In the genomic region with DNA sequence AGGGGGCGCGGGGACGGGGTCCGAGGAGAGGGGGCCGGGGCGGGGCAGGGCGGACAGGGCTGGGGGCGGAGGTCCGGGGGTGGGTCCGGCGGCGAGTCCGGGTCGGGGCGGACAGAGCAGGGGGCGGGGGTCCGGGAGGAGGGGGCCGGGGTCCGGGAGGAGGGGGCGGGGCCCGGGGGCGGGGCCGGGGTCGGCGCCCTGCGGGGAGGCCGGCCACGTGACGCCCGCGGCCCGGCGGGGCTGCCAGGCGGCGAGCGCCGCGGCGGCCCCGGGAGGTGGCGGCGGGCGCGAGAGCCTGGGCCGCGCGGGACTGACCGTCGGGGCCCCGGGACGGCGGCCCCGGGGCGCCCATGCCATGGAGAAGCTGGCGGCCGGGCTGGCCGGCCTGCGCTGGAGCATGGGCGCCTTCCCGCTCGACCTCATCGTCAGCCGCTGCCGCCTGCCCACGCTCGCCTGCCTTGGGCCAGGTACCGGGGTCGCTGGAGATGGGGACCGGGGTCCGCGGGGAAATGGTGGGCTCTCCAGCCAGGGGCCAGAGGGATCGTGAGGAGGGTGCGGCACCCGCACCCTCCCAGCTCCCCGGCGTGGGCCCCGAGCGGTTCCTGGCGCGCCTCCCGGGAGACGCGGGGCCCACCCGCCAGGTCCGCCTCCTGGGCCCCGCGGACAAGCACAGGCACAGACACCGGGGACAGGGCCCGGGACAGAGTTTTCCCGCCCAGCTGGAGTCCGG, we compare ENCODE assay signal across 8 cellular contexts. TPM values are rescaled to one million over a fixed set of nuclear protein-coding genes. Genes with fewer than 3 reads are reported as not detected.
DNase-seq lines count a peak whose midpoint lies in the region; ATAC-seq lines count a peak whose summit lies in the region.

TSS of gene GAREM2 (plus strand) at position 223 of the 730 bp plus-strand sequence. CDS start at position 356, 133 bp downstream.

- no peaks in the 10 kb centered on the region for H3K36me3 ChIP-seq in CD4-positive, CD25-positive, alpha-beta regulatory T cell (ENCODE audit: control insufficient read depth, insufficient read depth, low read length)

- H3K4me1 ChIP-seq in CD4-positive, CD25-positive, alpha-beta regulatory T cell (ENCODE audit: control insufficient read depth, insufficient read depth, low read length, poor library complexity, severe bottlenecking), result peaks cover 17% of the 10 kb centered on the region

- H3K4me1 Mint-ChIP-seq in CD4-positive, CD25-positive, alpha-beta regulatory T cell, result peaks cover 0 to 15% (median 7%) of the 10 kb centered on the region in 4 donors
- H3K4me1 Mint-ChIP-seq in IgD-negative memory B cell, result peaks cover 6 to 11% (median 7%) of the 10 kb centered on the region in 3 donors
- H3K4me1 Mint-ChIP-seq in natural killer cell treated with Interleukin-12 subunit alpha and Interleukin-12 subunit beta and Interleukin-15 and Interleukin-18, amount 100 ng/mL, for 72 hours (ENCODE audit: low read depth in 2 of 2), result peaks cover 19 to 21% of the 10 kb centered on the region in 2 donors

- peak within 1 kb of the TSS in 1 of 3 donors; percentile 55 for H3K27ac Mint-ChIP-seq in CD4-positive, CD25-positive, alpha-beta regulatory T cell
- H3K27ac Mint-ChIP-seq in IgD-negative memory B cell, result peak within 1 kb of the TSS in 1 of 3 donors; percentile 62
- no peak within 1 kb of the TSS for H3K27ac Mint-ChIP-seq in natural killer cell treated with Interleukin-12 subunit alpha and Interleukin-12 subunit beta and Interleukin-15 and Interleukin-18, amount 100 ng/mL, for 72 hours

- ATAC-seq in CD4-positive, CD25-positive, alpha-beta regulatory T cell (ENCODE audit: low read depth in 2 of 2), result no peak
- no peak for ATAC-seq in natural killer cell treated with Interleukin-12 subunit alpha and Interleukin-12 subunit beta and Interleukin-15 and Interleukin-18, amount 100 ng/mL, for 72 hours
- no peak for ATAC-seq in HG03378 (IDR thresholded peaks at IDR 0.05; ENCODE audit: unreplicated experiment)
- ATAC-seq in HG02588 (IDR thresholded peaks at IDR 0.05; ENCODE audit: unreplicated experiment), result no peak

- no peak within 1 kb of the TSS for H3K27ac ChIP-seq in CD4-positive, CD25-positive, alpha-beta regulatory T cell (ENCODE audit: insufficient read depth, low read length, poor library complexity, severe bottlenecking)

- H3K9me3 Mint-ChIP-seq in CD4-positive, CD25-positive, alpha-beta regulatory T cell, result peaks cover 0 to 4% (median 0%) of the 10 kb centered on the region in 7 donors
- H3K9me3 Mint-ChIP-seq in IgD-negative memory B cell, result peaks cover 0 to 2% (median 0%) of the 10 kb centered on the region in 3 donors
- no peaks in the 10 kb centered on the region for H3K9me3 Mint-ChIP-seq in natural killer cell treated with Interleukin-12 subunit alpha and Interleukin-12 subunit beta and Interleukin-15 and Interleukin-18, amount 100 ng/mL, for 72 hours

- H3K9me3 ChIP-seq in CD4-positive, CD25-positive, alpha-beta regulatory T cell (ENCODE audit: control insufficient read depth in 2 of 2, low read length in 2 of 2), result no peaks in the 10 kb centered on the region

- DNase-seq in CD4-positive, CD25-positive, alpha-beta regulatory T cell, result no peak
- peak; percentile 75 for DNase-seq in ecto neural progenitor cell (ENCODE audit: low spot score)
- no peak for DNase-seq in natural killer cell treated with Interleukin-12 subunit alpha and Interleukin-12 subunit beta and Interleukin-15 and Interleukin-18, amount 100 ng/mL, for 72 hours (ENCODE audit: low spot score)
- DNase-seq in NOMO-1 treated with DMSO at 0.1 percent for 48 hours (lab: John Stamatoyannopoulos, UW; ENCODE audit: unreplicated experiment), result no peak
- no peak for DNase-seq in GM19238 (ENCODE audit: insufficient read length, low spot score)

- H3K27me3 Mint-ChIP-seq in CD4-positive, CD25-positive, alpha-beta regulatory T cell, result peaks cover 62% of the 10 kb centered on the region
- H3K27me3 Mint-ChIP-seq in IgD-negative memory B cell, result peaks cover 25% of the 10 kb centered on the region
- H3K27me3 Mint-ChIP-seq in natural killer cell treated with Interleukin-12 subunit alpha and Interleukin-12 subunit beta and Interleukin-15 and Interleukin-18, amount 100 ng/mL, for 72 hours, result peaks cover 32 to 33% of the 10 kb centered on the region in 2 donors

- H3K4me3 ChIP-seq in CD4-positive, CD25-positive, alpha-beta regulatory T cell (ENCODE audit: low read depth, low read length), result no peak within 1 kb of the TSS

- no peaks in the 10 kb centered on the region for H3K36me3 Mint-ChIP-seq in CD4-positive, CD25-positive, alpha-beta regulatory T cell
- no peaks in the 10 kb centered on the region for H3K36me3 Mint-ChIP-seq in IgD-negative memory B cell
- H3K36me3 Mint-ChIP-seq in natural killer cell treated with Interleukin-12 subunit alpha and Interleukin-12 subunit beta and Interleukin-15 and Interleukin-18, amount 100 ng/mL, for 72 hours, result peaks cover 6% of the 10 kb centered on the region

- peak within 1 kb of the TSS; percentile 41 to 91 (median 82) for H3K4me3 Mint-ChIP-seq in CD4-positive, CD25-positive, alpha-beta regulatory T cell
- peak within 1 kb of the TSS; percentile 67 to 92 (median 83) for H3K4me3 Mint-ChIP-seq in IgD-negative memory B cell
- H3K4me3 Mint-ChIP-seq in natural killer cell treated with Interleukin-12 subunit alpha and Interleukin-12 subunit beta and Interleukin-15 and Interleukin-18, amount 100 ng/mL, for 72 hours, result peak within 1 kb of the TSS; percentile 75

- H3K27me3 ChIP-seq in CD4-positive, CD25-positive, alpha-beta regulatory T cell (ENCODE audit: control insufficient read depth, insufficient read depth, low read length), result peaks cover 12% of the 10 kb centered on the region

RNA-seq across cellular contexts. Expression of gene GAREM2, which starts in this region (rescaled TPM):
- 4.0 TPM for total RNA-seq in CD4-positive, CD25-positive, alpha-beta regulatory T cell
- 1 to 10 TPM in 3 of 4 donors, under 1 TPM in 1; 0.77 to 1.7 (median 1.2) TPM for polyA plus RNA-seq in CD4-positive, CD25-positive, alpha-beta regulatory T cell
- 0.19 TPM for polyA plus RNA-seq in IgD-negative memory B cell
- total RNA-seq in natural killer cell treated with Interleukin-12 subunit alpha and Interleukin-12 subunit beta and Interleukin-15 and Interleukin-18, amount 100 ng/mL, for 72 hours, result 1 to 10 TPM; 4.1 TPM
